In genomic region chr10:124253006-124253405, GRCh38 we compare ENCODE assay signal across 25 cellular contexts.
"Had no signal": no experiment of that assay in that cellular context is flagged by ENCODE, and none has a peak within 500 bp of the region (broad histone marks: within the 10 kb centered on the region; RNA-seq: fewer than 3 reads in every experiment).

No MANE protein-coding gene starts in this region.

- H3K27ac Mint-ChIP-seq: activated CD4-positive, alpha-beta T cell treated with anti-CD3 and anti-CD28 coated beads, Interleukin-2, amount 10 ng/mL, durations not matched to agents 24 days and 14 days; activated CD8-positive, alpha-beta memory T cell treated with anti-CD3 and anti-CD28 coated beads, Interleukin-2, amount 10 ng/mL, durations not matched to agents 7 days and 5 days; activated naive CD4-positive, alpha-beta T cell treated with anti-CD3 and anti-CD28 coated beads, Interleukin-2, amount 50 U/mL, for 24 hours; activated T-cell treated with anti-CD3 and anti-CD28 coated beads, Interleukin-2, amount 50 U/mL, for 24 hours; activated T-helper 1 cell treated with anti-CD3 and anti-CD28 coated beads, Interleukin-12 subunit alpha, Interleukin-12 subunit beta, Interleukin-2, Interleukin-4 antibody, amounts not matched to agents 30 ng/mL and 10 ng/mL and 1 ng/mL, durations not matched to agents 14 hours and 24 hours and 36 hours; T-helper 17 cell; WTC11 had no signal

- H3K36me3 Mint-ChIP-seq: activated CD8-positive, alpha-beta memory T cell treated with anti-CD3 and anti-CD28 coated beads, Interleukin-2, amount 10 ng/mL, durations not matched to agents 7 days and 5 days; activated naive CD4-positive, alpha-beta T cell treated with anti-CD3 and anti-CD28 coated beads, Interleukin-2, amount 50 U/mL, for 24 hours had no signal

- H3K36me3 ChIP-seq: ascending aorta had no signal

- H3K27me3 Mint-ChIP-seq: activated CD4-positive, alpha-beta T cell treated with anti-CD3 and anti-CD28 coated beads, Interleukin-2, amount 10 ng/mL, durations not matched to agents 24 days and 14 days had no signal

- H3K4me3 ChIP-seq: ascending aorta, body of pancreas had no signal

- DNase-seq: activated CD4-positive, alpha-beta T cell treated with anti-CD3 and anti-CD28 coated beads for 1 hour; activated CD4-positive, alpha-beta T cell treated with anti-CD3 and anti-CD28 coated beads, Interleukin-2, amount 10 ng/mL, durations not matched to agents 24 days and 14 days; activated CD4-positive, alpha-beta T cell treated with anti-CD3 and anti-CD28 coated beads, Interleukin-2, amount 50 U/mL, for 48 hours; activated CD8-positive, alpha-beta memory T cell treated with anti-CD3 and anti-CD28 coated beads, Interleukin-2, amount 10 ng/mL, durations not matched to agents 7 days and 5 days; activated effector memory CD4-positive, alpha-beta T cell treated with Interleukin-2 at 50 U/mL for 16 hours; activated naive CD4-positive, alpha-beta T cell; activated T-cell treated with anti-CD3 and anti-CD28 coated beads, Interleukin-2, amount 50 U/mL, for 24 hours; amniotic stem cell; body of pancreas; central memory CD4-positive, alpha-beta T cell; Kasumi-1; NCI-H1105 treated with DMSO at 0.1 percent for 48 hours; NCI-H1436 treated with DMSO at 0.1 percent for 48 hours; NCI-H187 treated with DMSO at 0.1 percent for 48 hours; NCI-H2081 treated with DMSO at 0.1 percent for 48 hours; NCI-H446; NCI-H524; PC-3; SHP77 treated with DMSO at 0.1 percent for 48 hours; T-helper 17 cell; T-helper 9 cell had no signal

- H3K9me3 Mint-ChIP-seq: activated CD4-positive, alpha-beta T cell treated with anti-CD3 and anti-CD28 coated beads, Interleukin-2, amount 10 ng/mL, durations not matched to agents 24 days and 14 days; activated naive CD4-positive, alpha-beta T cell treated with anti-CD3 and anti-CD28 coated beads, Interleukin-2, amount 50 U/mL, for 24 hours; activated T-cell treated with anti-CD3 and anti-CD28 coated beads, Interleukin-2, amount 50 U/mL, for 24 hours; activated T-helper 1 cell treated with anti-CD3 and anti-CD28 coated beads, Interleukin-12 subunit alpha, Interleukin-12 subunit beta, Interleukin-2, Interleukin-4 antibody, amounts not matched to agents 30 ng/mL and 10 ng/mL and 1 ng/mL, durations not matched to agents 14 hours and 24 hours and 36 hours had no signal

- H3K4me1 Mint-ChIP-seq: activated CD4-positive, alpha-beta T cell treated with anti-CD3 and anti-CD28 coated beads, Interleukin-2, amount 10 ng/mL, durations not matched to agents 24 days and 14 days; activated CD8-positive, alpha-beta memory T cell treated with anti-CD3 and anti-CD28 coated beads, Interleukin-2, amount 10 ng/mL, durations not matched to agents 7 days and 5 days; activated naive CD4-positive, alpha-beta T cell treated with anti-CD3 and anti-CD28 coated beads, Interleukin-2, amount 50 U/mL, for 24 hours; WTC11 had no signal

- H3K4me3 Mint-ChIP-seq: activated CD4-positive, alpha-beta T cell treated with anti-CD3 and anti-CD28 coated beads, Interleukin-2, amount 10 ng/mL, durations not matched to agents 24 days and 14 days; activated CD8-positive, alpha-beta memory T cell treated with anti-CD3 and anti-CD28 coated beads, Interleukin-2, amount 10 ng/mL, durations not matched to agents 7 days and 5 days; activated naive CD4-positive, alpha-beta T cell treated with anti-CD3 and anti-CD28 coated beads, Interleukin-2, amount 50 U/mL, for 24 hours; activated T-cell treated with anti-CD3 and anti-CD28 coated beads, Interleukin-2, amount 50 U/mL, for 24 hours; activated T-helper 1 cell treated with anti-CD3 and anti-CD28 coated beads, Interleukin-12 subunit alpha, Interleukin-12 subunit beta, Interleukin-2, Interleukin-4 antibody, amounts not matched to agents 30 ng/mL and 10 ng/mL and 1 ng/mL, durations not matched to agents 14 hours and 24 hours and 36 hours; WTC11 had no signal

- H3K9me3 ChIP-seq: ascending aorta, body of pancreas had no signal

- ATAC-seq: activated CD8-positive, alpha-beta memory T cell treated with anti-CD3 and anti-CD28 coated beads, Interleukin-2, amount 10 ng/mL, durations not matched to agents 7 days and 5 days; body of pancreas; PC-3; T-helper 17 cell; WTC11 had no signal

- H3K27me3 ChIP-seq: ascending aorta, body of pancreas had no signal
